10 cellular contexts compared by ENCODE assay signal in genomic region chr6:56713285-56713684, GRCh38.
DNase-seq lines count a peak whose midpoint lies in the region; ATAC-seq, FAIRE-seq and TF ChIP-seq lines count a peak whose summit lies in the region.
"Had no signal": no experiment of that assay in that cellular context is flagged by ENCODE, and none has a peak within 500 bp of the region (broad histone marks: within the 10 kb centered on the region; RNA-seq: fewer than 3 reads in every experiment).

No MANE protein-coding gene starts in this region.

- H3K27me3 ChIP-seq in SK-N-SH (ENCODE audit: insufficient read depth) (no peaks in the 10 kb centered on the region), Karpas-422 (ENCODE audit: low read length) (no peaks in the 10 kb centered on the region)

- peak in 1 of 2 experiments; percentile 55; a peak in 1 of 4 replicates for TF ChIP-seq EP300 in SK-N-SH (IDR thresholded peaks at IDR 0.05; ENCODE audit: borderline replicate concordance in 1 of 2, low read depth in 1 of 2, low read length in 1 of 2)

- POLR2A ChIA-PET in SK-N-SH (lab: Yijun Ruan, JAX), result interaction anchor here (1.2 kb wide), 1 partner anchor 139 kb away, joined by 3 read pairs; no protein-coding TSS in a partner anchor

- H3K79me2 ChIP-seq in SK-N-SH (ENCODE audit: insufficient read depth), result peaks cover 89% of the 10 kb centered on the region
- no peaks in the 10 kb centered on the region for H3K79me2 ChIP-seq in Karpas-422 (ENCODE audit: low read length)

- H2AFZ ChIP-seq in SK-N-SH (ENCODE audit: low read depth) (no peak overlapping the region), Karpas-422 (ENCODE audit: low read length) (no peak overlapping the region)

- TF ChIP-seq CTCF in SK-N-SH (IDR thresholded peaks at IDR 0.05), result no peak
- no peak for TF ChIP-seq CTCF in foreskin fibroblast (IDR thresholded peaks at IDR 0.05; ENCODE audit: low read depth, low read length)

- H3F3A ChIP-seq in SK-N-SH (replicated peaks; ENCODE audit: insufficient read depth), result peaks cover 69% of the 10 kb centered on the region

- 0% methylated on average over 2 of the region's 3 CpGs for WGBS in SK-N-SH (ENCODE audit: low lambda C conversion rate)

- peak; percentile 68 for DNase-seq in GM03348 (ENCODE audit: low spot score)
- no peak for DNase-seq in SK-N-SH
- peak; percentile 81 to 89 for DNase-seq in foreskin fibroblast
- no peak for DNase-seq in sciatic nerve (ENCODE audit: low spot score)
- DNase-seq in GM12891 (ENCODE audit: insufficient read length, low spot score), result no peak
- DNase-seq in GF-D8 (lab: John Stamatoyannopoulos, UW), result no peak
- no peak for DNase-seq in frontal cortex (ENCODE audit: low spot score in 2 of 2)
- no peak for DNase-seq in Karpas-422
- DNase-seq: activated gamma-delta T cell treated with Interleukin-2 at 50 U/mL for 16 hours; NK-92 treated with Interleukin-12 subunit alpha and Interleukin-12 subunit beta, amount 100 ng/mL, for 24 hours had no signal

- H3K4me1 ChIP-seq in SK-N-SH (ENCODE audit: control insufficient read depth in 1 of 2, insufficient read depth in 2 of 2, low read depth in 1 of 2, low read length in 1 of 2) (peaks cover 16 to 48% of the 10 kb centered on the region in 2 experiments), Karpas-422 (ENCODE audit: low read length) (no peaks in the 10 kb centered on the region)

- peaks cover 2 to 3% of the 10 kb centered on the region in 2 experiments for H3K36me3 ChIP-seq in SK-N-SH (replicated peaks in 1 of 2; ENCODE audit: control insufficient read depth in 1 of 2, insufficient read depth in 2 of 2, low read length in 1 of 2)
- no peaks in the 10 kb centered on the region for H3K36me3 ChIP-seq in Karpas-422 (ENCODE audit: insufficient read depth, low read length)

- FAIRE-seq in GM12891 (lab: Jason Lieb, UNC) (no peak), frontal cortex (lab: Jason Lieb, UNC) (no peak)

- H3K9me3 ChIP-seq in SK-N-SH, result no peaks in the 10 kb centered on the region
- no peaks in the 10 kb centered on the region for H3K9me3 ChIP-seq in Karpas-422 (ENCODE audit: low read length)

- peak; percentile 76 for ATAC-seq in sciatic nerve

- CTCF ChIA-PET in SK-N-SH (lab: Yijun Ruan, JAX), result interaction anchor here (0.8 to 9.3 kb wide), 8 partner anchors 9 to 190 kb away, joined by 3 to 120 read pairs (median 4); no protein-coding TSS in a partner anchor

- H3K27ac ChIP-seq in SK-N-SH (ENCODE audit: low read depth in 2 of 2, low read length in 1 of 2) (peak overlapping the region; percentile 59 to 91), Karpas-422 (ENCODE audit: low read length) (no peak overlapping the region)

- H3K9ac ChIP-seq in SK-N-SH, result peak overlapping the region; percentile 56; the same call in 1 of the 2 replicates
- no peak overlapping the region for H3K9ac ChIP-seq in Karpas-422 (ENCODE audit: low read length)

- no peak for TF ChIP-seq RAD21 in SK-N-SH (IDR thresholded peaks at IDR 0.05; ENCODE audit: low read length)

- H3K9me2 ChIP-seq in SK-N-SH (no peaks in the 10 kb centered on the region), Karpas-422 (replicated peaks; ENCODE audit: insufficient read depth, low read length) (no peaks in the 10 kb centered on the region)

- H3K4me2 ChIP-seq in SK-N-SH (peak overlapping the region; percentile 68), Karpas-422 (ENCODE audit: low read depth, low read length, poor library complexity, severe bottlenecking) (no peak overlapping the region)

- H4K20me1 ChIP-seq in SK-N-SH (ENCODE audit: insufficient read depth) (no peaks in the 10 kb centered on the region; the same call in 1 of the 2 replicates), Karpas-422 (ENCODE audit: insufficient read depth, low read depth, low read length) (no peaks in the 10 kb centered on the region)

- H3K4me3 ChIP-seq in SK-N-SH (ENCODE audit: low read depth in 2 of 2, low read length in 1 of 2) (peak overlapping the region in 1 of 2 experiments; percentile 7; a peak in 1 of 4 replicates), foreskin fibroblast (ENCODE audit: low read depth in 1 of 2, low read length in 2 of 2) (no peak overlapping the region), Karpas-422 (ENCODE audit: low read length) (no peak overlapping the region)

- intact Hi-C loops in sciatic nerve (cut with DNase I), result no loop called here

- TF ChIP-seq POLR2A in GM12891 (IDR thresholded peaks at IDR 0.05; ENCODE audit: low read depth, low read length), result no peak

TF ChIP-seq in SK-N-SH, 30 proteins besides CTCF, POLR2A, EP300 and RAD21 (continues in another document):
- no peak for TF ChIP-seq FOXJ3 (CRISPR knock-in tag; IDR thresholded peaks at IDR 0.05)
- 0 out of 2 replicates have a peak, but pooled peaks have one; percentile 28 for TF ChIP-seq MAX (IDR thresholded peaks at IDR 0.05; ENCODE audit: low read depth)
- TF ChIP-seq NRF1 (IDR thresholded peaks at IDR 0.05; ENCODE audit: low read depth, low read length), result no peak
- TF ChIP-seq ZBTB33 (IDR thresholded peaks at IDR 0.05; ENCODE audit: borderline replicate concordance, low read depth), result no peak
- no peak; the same call in 1 of the 2 replicates for TF ChIP-seq RXRA (IDR thresholded peaks at IDR 0.05; ENCODE audit: borderline replicate concordance, low read depth)
- TF ChIP-seq ELF1 (IDR thresholded peaks at IDR 0.05), result no peak; the same call in 1 of the 2 replicates
- TF ChIP-seq CHD2 (IDR thresholded peaks at IDR 0.05; ENCODE audit: low read length, partially characterized antibody), result no peak
- TF ChIP-seq USF1 (IDR thresholded peaks at IDR 0.05; ENCODE audit: borderline replicate concordance, low read depth), result no peak
- no peak for TF ChIP-seq MEF2A (IDR thresholded peaks at IDR 0.05; ENCODE audit: borderline replicate concordance, low read depth)

TF ChIP-seq in GM12891, 5 proteins besides CTCF, POLR2A, EP300 and RAD21:
- TF ChIP-seq POLR2AphosphoS5 (IDR thresholded peaks at IDR 0.05; ENCODE audit: low read depth, low read length) (no peak), POU2F2 (IDR thresholded peaks at IDR 0.05; ENCODE audit: low read depth, low read length) (no peak), TAF1 (IDR thresholded peaks at IDR 0.05; ENCODE audit: low read depth, low read length) (no peak), SPI1 (IDR thresholded peaks at IDR 0.05; ENCODE audit: low read depth, low read length) (no peak), PAX5 (IDR thresholded peaks at IDR 0.05; ENCODE audit: insufficient read depth, low read length, severe bottlenecking) (no peak)

Comparison
In these comparisons a context has a peak if more than half of its experiments do, and no peak if none do; other contexts are left out.
1. DNase-seq: peak in GM03348 (single experiment) and foreskin fibroblast (2 of 2); none in SK-N-SH (single experiment), sciatic nerve (single experiment), GM12891 (single experiment), GF-D8 (single experiment), frontal cortex (0 of 2) and Karpas-422 (single experiment).